7 cellular contexts compared by ENCODE assay signal in genomic region chr5:176533894-176534611, GRCh38. TPM values are rescaled to one million over a fixed set of nuclear protein-coding genes. Genes with fewer than 3 reads are reported as not detected.
DNase-seq lines count a peak whose midpoint lies in the region; ATAC-seq and TF ChIP-seq lines count a peak whose summit lies in the region.

No MANE protein-coding gene starts in this region.

- H4K5ac ChIP-seq in H9 (ENCODE audit: insufficient read length, low read depth, low read length), result no peak overlapping the region

- H2BK15ac ChIP-seq in H9 (ENCODE audit: low read depth, low read length), result no peak overlapping the region

- H3K56ac ChIP-seq in H9 (ENCODE audit: insufficient read length, low read depth, low read length), result no peak overlapping the region

- H3K9ac ChIP-seq in H9 (ENCODE audit: extremely low read depth, insufficient read length, low read length), result no peak overlapping the region

- peak overlapping the region; percentile 92 to 99 for H3K4me3 Mint-ChIP-seq in H9
- peak overlapping the region; percentile 93 for H3K4me3 Mint-ChIP-seq in natural killer cell treated with Interleukin-12 subunit alpha and Interleukin-12 subunit beta and Interleukin-15 and Interleukin-18, amount 100 ng/mL, for 72 hours

- H2BK12ac ChIP-seq in H9 (ENCODE audit: insufficient read length, low read depth, low read length), result no peak overlapping the region

- H4K20me1 ChIP-seq in H9 (ENCODE audit: control insufficient read depth, insufficient read depth, insufficient read length), result peaks cover 2% of the 10 kb centered on the region

- peaks cover 24 to 52% (median 51%) of the 10 kb centered on the region in 3 experiments for H3K36me3 Mint-ChIP-seq in H9 (ENCODE audit: insufficient read depth in 1 of 3, low read depth in 3 of 3)
- H3K36me3 Mint-ChIP-seq in natural killer cell treated with Interleukin-12 subunit alpha and Interleukin-12 subunit beta and Interleukin-15 and Interleukin-18, amount 100 ng/mL, for 72 hours, result no peaks in the 10 kb centered on the region

- peak overlapping the region; percentile 24 to 88 (median 86); a peak in 4 of 7 replicates for H3K27ac Mint-ChIP-seq in H9
- H3K27ac Mint-ChIP-seq in natural killer cell treated with Interleukin-12 subunit alpha and Interleukin-12 subunit beta and Interleukin-15 and Interleukin-18, amount 100 ng/mL, for 72 hours, result peak overlapping the region; percentile 95 to 99

- no peak overlapping the region for H3K4ac ChIP-seq in H9 (ENCODE audit: low read depth, low read length)

- peaks cover 11% of the 10 kb centered on the region for H3K23me2 ChIP-seq in H9 (ENCODE audit: insufficient read length, low read depth, low read length, poor library complexity, severe bottlenecking)

- TF ChIP-seq CTCF in H9 (conservative IDR thresholded peaks at IDR 0.05), result no peak

- H3K23ac ChIP-seq in H9 (ENCODE audit: insufficient read length, low read depth, low read length), result no peak overlapping the region

- no peak overlapping the region for H3K14ac ChIP-seq in H9 (ENCODE audit: insufficient read depth, low read length)

- peaks cover 38% of the 10 kb centered on the region for H3K79me2 ChIP-seq in H9 (ENCODE audit: insufficient read depth, low read length)

- H2AK5ac ChIP-seq in H9 (ENCODE audit: insufficient read length, low read length), result no peak overlapping the region

- WGBS in H9 (ENCODE audit: extremely low coverage, insufficient read length, low lambda C conversion rate), result no CpG with 5 or more reads among the region's 10 CpGs

- H3K27me3 Mint-ChIP-seq in H9 (ENCODE audit: low read depth), result no peaks in the 10 kb centered on the region
- no peaks in the 10 kb centered on the region for H3K27me3 Mint-ChIP-seq in natural killer cell treated with Interleukin-12 subunit alpha and Interleukin-12 subunit beta and Interleukin-15 and Interleukin-18, amount 100 ng/mL, for 72 hours

- no peaks in the 10 kb centered on the region for H3K9me3 ChIP-seq in H9 (ENCODE audit: control insufficient read depth, low read depth, low read length)

- H3T11ph ChIP-seq in H9 (ENCODE audit: low read length), result no peak overlapping the region

- no peak overlapping the region for H3K4me2 ChIP-seq in H9 (ENCODE audit: insufficient read depth, insufficient read length, low read length)

- no peak overlapping the region for H2AFZ ChIP-seq in H9 (ENCODE audit: low read length)

- ATAC-seq in natural killer cell treated with Interleukin-12 subunit alpha and Interleukin-12 subunit beta and Interleukin-15 and Interleukin-18, amount 100 ng/mL, for 72 hours, result no peak
- no peak for ATAC-seq in HG03280 (IDR thresholded peaks at IDR 0.05; ENCODE audit: unreplicated experiment)

- no peak for DNase-seq in H9
- peak; percentile 31 for DNase-seq in T follicular helper cell (ENCODE audit: low read depth)
- DNase-seq in natural killer cell treated with Interleukin-12 subunit alpha and Interleukin-12 subunit beta and Interleukin-15 and Interleukin-18, amount 100 ng/mL, for 72 hours (ENCODE audit: low spot score), result no peak
- no peak for DNase-seq in occipital lobe (lab: John Stamatoyannopoulos, UW)
- DNase-seq in NCI-H526 treated with DMSO at 0.1 percent for 48 hours (lab: John Stamatoyannopoulos, UW), result no peak

- H4K8ac ChIP-seq in H9 (replicated peaks; ENCODE audit: insufficient read length, low read depth, low read length), result no peak overlapping the region

- H2BK5ac ChIP-seq in H9 (ENCODE audit: insufficient read length, low read length), result no peak overlapping the region

- no peaks in the 10 kb centered on the region for H3K27me3 ChIP-seq in H9 (ENCODE audit: insufficient read depth, low read length)

- H2BK120ac ChIP-seq in H9 (ENCODE audit: low read depth, low read length, poor library complexity, severe bottlenecking), result no peak overlapping the region

- H3K27ac ChIP-seq in H9 (ENCODE audit: insufficient read length, low read depth, low read length) (no peak overlapping the region), cingulate gyrus (ENCODE audit: low read depth, low read length) (peak overlapping the region; percentile 39)

- H4K91ac ChIP-seq in H9 (ENCODE audit: insufficient read length, low read depth, low read length), result no peak overlapping the region

- no peak overlapping the region for H2BK20ac ChIP-seq in H9 (ENCODE audit: low read depth, low read length, poor library complexity, severe bottlenecking)

- H3K4me1 Mint-ChIP-seq in H9, result peaks cover 35 to 38% of the 10 kb centered on the region in 2 experiments
- H3K4me1 Mint-ChIP-seq in natural killer cell treated with Interleukin-12 subunit alpha and Interleukin-12 subunit beta and Interleukin-15 and Interleukin-18, amount 100 ng/mL, for 72 hours (ENCODE audit: low read depth in 2 of 2), result peaks cover 53% of the 10 kb centered on the region in 2 donors

- H3K9me3 Mint-ChIP-seq in H9, result no peaks in the 10 kb centered on the region
- H3K9me3 Mint-ChIP-seq in natural killer cell treated with Interleukin-12 subunit alpha and Interleukin-12 subunit beta and Interleukin-15 and Interleukin-18, amount 100 ng/mL, for 72 hours, result no peaks in the 10 kb centered on the region

- H3K18ac ChIP-seq in H9 (ENCODE audit: insufficient read length, low read depth, low read length), result no peak overlapping the region

- peaks cover 3% of the 10 kb centered on the region for H3K79me1 ChIP-seq in H9 (ENCODE audit: insufficient read depth, low read depth, low read length, poor library complexity, severe bottlenecking)

- no peaks in the 10 kb centered on the region; the same call in 1 of the 2 replicates for H3K4me1 ChIP-seq in H9 (ENCODE audit: insufficient read depth, low read length)

RNA-seq across cellular contexts. Expression of gene RNF44, which starts 3.1 kb away (rescaled TPM):
- 172 and 175 TPM in 2 replicates for total RNA-seq in H9 (2021)
- 10 to 100 TPM; 58.1 to 76.3 TPM for total RNA-seq in natural killer cell treated with Interleukin-12 subunit alpha and Interleukin-12 subunit beta and Interleukin-15 and Interleukin-18, amount 100 ng/mL, for 72 hours
- total RNA-seq in occipital lobe, result 8.6 TPM

RNA-seq across cellular contexts. Expression of gene CDHR2, which starts 15.1 kb away (rescaled TPM):
- total RNA-seq in H9 (2021) (0.90 TPM in 2 replicates), occipital lobe (under 0.01 TPM)
- under 1 TPM; 0.33 to 0.40 TPM for total RNA-seq in natural killer cell treated with Interleukin-12 subunit alpha and Interleukin-12 subunit beta and Interleukin-15 and Interleukin-18, amount 100 ng/mL, for 72 hours
